In genomic region chr20:60214901-60215522, GRCh38 we compare ENCODE assay signal across 1 cellular context.
TF ChIP-seq lines count a peak whose summit lies in the region.

No MANE protein-coding gene starts in this region.

TF ChIP-seq in SK-N-SH, 30 proteins besides CTCF, POLR2A, EP300 and RAD21 (continued from another document):
- TF ChIP-seq NFIC (IDR thresholded peaks at IDR 0.05; ENCODE audit: borderline replicate concordance) (no peak), RCOR1 (IDR thresholded peaks at IDR 0.05; ENCODE audit: low read length) (peak; percentile 47; the same call in 1 of the 2 replicates), GATA2 (CRISPR knock-in tag; IDR thresholded peaks at IDR 0.05) (peak; percentile 73), CHD2 (IDR thresholded peaks at IDR 0.05; ENCODE audit: low read length, partially characterized antibody) (peak; percentile 48), TCF12 (IDR thresholded peaks at IDR 0.05) (no peak), EZH2phosphoT487 (IDR thresholded peaks at IDR 0.05; ENCODE audit: borderline replicate concordance, low read depth) (no peak), RXRA (IDR thresholded peaks at IDR 0.05; ENCODE audit: borderline replicate concordance, low read depth) (no peak), FOXM1 (IDR thresholded peaks at IDR 0.05; ENCODE audit: low read depth) (no peak), FOXJ3 (CRISPR knock-in tag; IDR thresholded peaks at IDR 0.05) (no peak)
- TF ChIP-seq, protein P1, sequence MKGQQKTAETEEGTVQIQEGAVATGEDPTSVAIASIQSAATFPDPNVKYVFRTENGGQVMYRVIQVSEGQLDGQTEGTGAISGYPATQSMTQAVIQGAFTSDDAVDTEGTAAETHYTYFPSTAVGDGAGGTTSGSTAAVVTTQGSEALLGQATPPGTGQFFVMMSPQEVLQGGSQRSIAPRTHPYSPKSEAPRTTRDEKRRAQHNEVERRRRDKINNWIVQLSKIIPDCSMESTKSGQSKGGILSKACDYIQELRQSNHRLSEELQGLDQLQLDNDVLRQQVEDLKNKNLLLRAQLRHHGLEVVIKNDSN (IDR thresholded peaks at IDR 0.05; ENCODE audit: borderline replicate concordance, low read depth) = no peak
